9 cellular contexts compared by ENCODE assay signal in genomic region chr11:35549787-35550186, GRCh38. TPM values are rescaled to one million over a fixed set of nuclear protein-coding genes. Genes with fewer than 3 reads are reported as not detected.
DNase-seq lines count a peak whose midpoint lies in the region; ATAC-seq and TF ChIP-seq lines count a peak whose summit lies in the region.
"Had no signal": no experiment of that assay in that cellular context is flagged by ENCODE, and none has a peak within 500 bp of the region (broad histone marks: within the 10 kb centered on the region; RNA-seq: fewer than 3 reads in every experiment).

No MANE protein-coding gene starts in this region.

- H3K27ac ChIP-seq in lower lobe of right lung: no peak overlapping the region
- H3K27ac ChIP-seq in dorsolateral prefrontal cortex: no peak overlapping the region

- H3K4me3 ChIP-seq in lower lobe of right lung: no peak overlapping the region
- no peak overlapping the region for H3K4me3 ChIP-seq in dorsolateral prefrontal cortex

- peak; percentile 69 to 87 for ATAC-seq in lower lobe of right lung
- ATAC-seq: natural killer cell treated with Interleukin-12 subunit alpha and Interleukin-12 subunit beta and Interleukin-15 and Interleukin-18, amount 100 ng/mL, for 72 hours had no signal

- intact Hi-C loops in lower lobe of right lung (cut with DNase I): no loop called here
- intact Hi-C loops in activated CD4-positive, alpha-beta T cell treated with anti-CD3 and anti-CD28 coated beads, Interleukin-2, amount 10 ng/mL, durations not matched to agents 24 days and 14 days (cut with micrococcal nuclease): no loop called here
- intact Hi-C loops in dorsolateral prefrontal cortex (cut with DNase I): no loop called here
- intact Hi-C loops in head of caudate nucleus (cut with DNase I): no loop called here

- H3K36me3 ChIP-seq in lower lobe of right lung: no peaks in the 10 kb centered on the region

- no peaks in the 10 kb centered on the region for H3K4me1 Mint-ChIP-seq in activated CD4-positive, alpha-beta T cell treated with anti-CD3 and anti-CD28 coated beads, Interleukin-2, amount 10 ng/mL, durations not matched to agents 24 days and 14 days

- no peaks in the 10 kb centered on the region for H3K9me3 Mint-ChIP-seq in activated CD4-positive, alpha-beta T cell treated with anti-CD3 and anti-CD28 coated beads, Interleukin-2, amount 10 ng/mL, durations not matched to agents 24 days and 14 days
- H3K9me3 Mint-ChIP-seq: natural killer cell treated with Interleukin-12 subunit alpha and Interleukin-12 subunit beta and Interleukin-15 and Interleukin-18, amount 100 ng/mL, for 72 hours had no signal

- no peaks in the 10 kb centered on the region for H3K4me1 ChIP-seq in lower lobe of right lung

- H3K36me3 Mint-ChIP-seq in activated CD4-positive, alpha-beta T cell treated with anti-CD3 and anti-CD28 coated beads, Interleukin-2, amount 10 ng/mL, durations not matched to agents 24 days and 14 days (ENCODE audit: low read depth): no peaks in the 10 kb centered on the region
- H3K36me3 Mint-ChIP-seq: natural killer cell treated with Interleukin-12 subunit alpha and Interleukin-12 subunit beta and Interleukin-15 and Interleukin-18, amount 100 ng/mL, for 72 hours had no signal

- TF ChIP-seq CTCF in lower lobe of right lung (IDR thresholded peaks at IDR 0.05) (no peak), dorsolateral prefrontal cortex (IDR thresholded peaks at IDR 0.05 in 54 of 56, conservative IDR thresholded peaks at IDR 0.05 in 2 of 56; ENCODE audit: low read depth in 1 of 56, partially characterized antibody in 56 of 56) (no peak)

- DNase-seq in AG20443 (ENCODE audit: low spot score) (peak; percentile 81), HT1080 (ENCODE audit: low read depth) (peak; percentile 98), amniotic stem cell (lab: John Stamatoyannopoulos, UW) (peak; percentile 86), lower lobe of right lung (peak; percentile 51), activated gamma-delta T cell treated with Interleukin-2 at 50 U/mL for 16 hours (no peak), dorsolateral prefrontal cortex (no peak), head of caudate nucleus (no peak)
- no peak for DNase-seq in activated CD4-positive, alpha-beta T cell treated with anti-CD3 and anti-CD28 coated beads, Interleukin-2, amount 10 ng/mL, durations not matched to agents 24 days and 14 days

- H3K9me3 ChIP-seq in lower lobe of right lung: no peaks in the 10 kb centered on the region

- no peaks in the 10 kb centered on the region for H3K27me3 ChIP-seq in lower lobe of right lung (ENCODE audit: low read depth)
- H3K27me3 ChIP-seq in dorsolateral prefrontal cortex: no peaks in the 10 kb centered on the region

- H3K27me3 Mint-ChIP-seq in activated CD4-positive, alpha-beta T cell treated with anti-CD3 and anti-CD28 coated beads, Interleukin-2, amount 10 ng/mL, durations not matched to agents 24 days and 14 days: peaks cover 12% of the 10 kb centered on the region

- H3K27ac Mint-ChIP-seq in activated CD4-positive, alpha-beta T cell treated with anti-CD3 and anti-CD28 coated beads, Interleukin-2, amount 10 ng/mL, durations not matched to agents 24 days and 14 days: no peak overlapping the region
- H3K27ac Mint-ChIP-seq: natural killer cell treated with Interleukin-12 subunit alpha and Interleukin-12 subunit beta and Interleukin-15 and Interleukin-18, amount 100 ng/mL, for 72 hours had no signal

- H3K4me3 Mint-ChIP-seq in activated CD4-positive, alpha-beta T cell treated with anti-CD3 and anti-CD28 coated beads, Interleukin-2, amount 10 ng/mL, durations not matched to agents 24 days and 14 days: no peak overlapping the region
- H3K4me3 Mint-ChIP-seq: natural killer cell treated with Interleukin-12 subunit alpha and Interleukin-12 subunit beta and Interleukin-15 and Interleukin-18, amount 100 ng/mL, for 72 hours had no signal

RNA-seq across cellular contexts. Expression of gene PAMR1, which starts 24.4 kb away (rescaled TPM):
- total RNA-seq in HT1080 (2014; rRNA removed; shearing (Covaris generic)): not detected in 2 replicates
- polyA plus RNA-seq in HT1080 (2015; cell fraction: cytosol; rRNA removed): 0.08 and 0.17 TPM in 2 replicates
- polyA plus RNA-seq in HT1080 (2015; cell fraction: nucleus; rRNA removed): 0.25 and 0.56 TPM in 2 replicates
- 5.6 TPM for total RNA-seq in lower lobe of right lung
- not detected in 2 replicates for total RNA-seq in activated CD4-positive, alpha-beta T cell treated with anti-CD3 and anti-CD28 coated beads, Interleukin-2, amount 10 ng/mL, durations not matched to agents 24 days and 14 days
- total RNA-seq in dorsolateral prefrontal cortex: 10 to 100 TPM; 10.9 to 64.3 (median 22.6) TPM
- total RNA-seq: natural killer cell treated with Interleukin-12 subunit alpha and Interleukin-12 subunit beta and Interleukin-15 and Interleukin-18, amount 100 ng/mL, for 72 hours had no signal

Comparison
In these comparisons a context has a peak if more than half of its experiments do, and no peak if none do; other contexts are left out.
1. DNase-seq: peak in AG20443 (single experiment), HT1080 (single experiment), amniotic stem cell (single experiment) and lower lobe of right lung (single experiment); none in activated gamma-delta T cell treated with Interleukin-2 at 50 U/mL for 16 hours (single experiment), activated CD4-positive, alpha-beta T cell treated with anti-CD3 and anti-CD28 coated beads, Interleukin-2, amount 10 ng/mL, durations not matched to agents 24 days and 14 days (single experiment), dorsolateral prefrontal cortex (0 of 10) and head of caudate nucleus (0 of 42).